In genomic region chr9:114056527-114056926, GRCh38 we compare ENCODE assay signal across 26 cellular contexts. TPM values are rescaled to one million over a fixed set of nuclear protein-coding genes. Genes with fewer than 3 reads are reported as not detected.
"Had no signal": no experiment of that assay in that cellular context is flagged by ENCODE, and none has a peak within 500 bp of the region (broad histone marks: within the 10 kb centered on the region; RNA-seq: fewer than 3 reads in every experiment).

No MANE protein-coding gene starts in this region.

- ATAC-seq: activated naive CD8-positive, alpha-beta T cell treated with anti-CD3 and anti-CD28 coated beads, Interleukin-2, amount 50 U/mL, for 24 hours; body of pancreas; right cardiac atrium; T-helper 17 cell had no signal

- H3K9me3 ChIP-seq: body of pancreas, esophagus muscularis mucosa, tibial artery had no signal

- H3K27me3 ChIP-seq: body of pancreas, cardiac muscle cell, tibial artery had no signal

- DNase-seq: activated CD4-positive, alpha-beta memory T cell treated with anti-CD3 and anti-CD28 coated beads, Interleukin-2, amount 10 ng/mL, durations not matched to agents 7 days and 5 days; activated CD4-positive, alpha-beta T cell treated with anti-CD3 and anti-CD28 coated beads, Interleukin-2, amount 10 ng/mL, durations not matched to agents 24 days and 14 days; activated gamma-delta T cell; activated naive CD4-positive, alpha-beta T cell treated with anti-CD3 and anti-CD28 coated beads, Interleukin-2, amount 50 U/mL, for 16 hours; activated naive CD8-positive, alpha-beta T cell treated with anti-CD3 and anti-CD28 coated beads, Interleukin-2, amount 50 U/mL, for 24 hours; anterior cingulate cortex; dermis blood vessel endothelial cell; effector memory CD4-positive, alpha-beta T cell; hypothalamus; naive B cell; right cardiac atrium; stimulated activated CD4-positive, alpha-beta T cell treated with anti-CD3 and anti-CD28 coated beads, Interleukin-12 subunit alpha, Interleukin-12 subunit beta, amount 100 ng/mL, for 4 hours; stimulated activated CD4-positive, alpha-beta T cell treated with anti-CD3 and anti-CD28 coated beads, Interleukin-4, amount 100 ng/mL, for 4 hours; substantia nigra; SW 1271; T-helper 17 cell had no signal

- H3K4me3 ChIP-seq: body of pancreas, cardiac muscle cell, esophagus muscularis mucosa, tibial artery had no signal

- H3K27ac ChIP-seq: body of pancreas, cardiac muscle cell, esophagus muscularis mucosa had no signal

- H3K36me3 ChIP-seq: cardiac muscle cell had no signal

- H3K4me1 ChIP-seq: body of pancreas had no signal

RNA-seq across cellular contexts. Expression of gene AMBP, which starts 21.6 kb away (rescaled TPM):
- total RNA-seq: activated CD4-positive, alpha-beta memory T cell treated with anti-CD3 and anti-CD28 coated beads, Interleukin-2, amount 10 ng/mL, durations not matched to agents 7 days and 5 days; activated CD4-positive, alpha-beta T cell treated with anti-CD3 and anti-CD28 coated beads, Interleukin-2, amount 10 ng/mL, durations not matched to agents 24 days and 14 days; activated T-helper 1 cell treated with anti-CD3 and anti-CD28 coated beads, Interleukin-12 subunit alpha, Interleukin-12 subunit beta, Interleukin-2, Interleukin-4 antibody, amounts not matched to agents 30 ng/mL and 10 ng/mL and 1 ng/mL, durations not matched to agents 14 hours and 24 hours and 36 hours; cardiac muscle cell; endothelial cell of umbilical vein; esophagus muscularis mucosa; lower leg skin; omental fat pad; T-helper 17 cell; urinary bladder had no signal

RNA-seq across cellular contexts. Expression of gene KIF12, which starts 42.6 kb away (rescaled TPM):
- total RNA-seq: activated CD4-positive, alpha-beta memory T cell treated with anti-CD3 and anti-CD28 coated beads, Interleukin-2, amount 10 ng/mL, durations not matched to agents 7 days and 5 days; activated CD4-positive, alpha-beta T cell treated with anti-CD3 and anti-CD28 coated beads, Interleukin-2, amount 10 ng/mL, durations not matched to agents 24 days and 14 days; activated T-helper 1 cell treated with anti-CD3 and anti-CD28 coated beads, Interleukin-12 subunit alpha, Interleukin-12 subunit beta, Interleukin-2, Interleukin-4 antibody, amounts not matched to agents 30 ng/mL and 10 ng/mL and 1 ng/mL, durations not matched to agents 14 hours and 24 hours and 36 hours; esophagus muscularis mucosa; neural crest cell; T-helper 17 cell had no signal
